ENCODE assay signal across 25 cellular contexts in genomic region chr13:48393030-48393697, GRCh38.
"Had no signal": no experiment of that assay in that cellular context is flagged by ENCODE, and none has a peak within 500 bp of the region (broad histone marks: within the 10 kb centered on the region; RNA-seq: fewer than 3 reads in every experiment).

No MANE protein-coding gene starts in this region.

- H3K4me1 ChIP-seq: parathyroid adenoma had no signal

- H3K4me3 Mint-ChIP-seq: naive thymus-derived CD4-positive, alpha-beta T cell; nephron; neural crest cell; stimulated activated effector memory CD8-positive, alpha-beta T cell treated with anti-CD3 and anti-CD28 coated beads, Interleukin-12 subunit alpha, Interleukin-12 subunit beta, amount 100 ng/mL, for 72 hours; stimulated activated naive CD8-positive, alpha-beta T cell treated with anti-CD3 and anti-CD28 coated beads, Interleukin-15, Interleukin-2, amounts not matched to agents 100 ng/mL and 50 ng/mL, for 24 hours; type B pancreatic cell had no signal

- FAIRE-seq: small intestine had no signal

- H3K27me3 ChIP-seq: hepatocyte, right atrium auricular region, sigmoid colon, spleen, suprapubic skin, tibial artery, uterus had no signal

- H3K36me3 ChIP-seq: uterus had no signal

- H3K27ac Mint-ChIP-seq: nephron; progenitor cell of endocrine pancreas; stimulated activated effector memory CD8-positive, alpha-beta T cell treated with anti-CD3 and anti-CD28 coated beads, Interleukin-12 subunit alpha, Interleukin-12 subunit beta, amount 100 ng/mL, for 72 hours; stimulated activated naive CD8-positive, alpha-beta T cell treated with anti-CD3 and anti-CD28 coated beads, Interleukin-15, Interleukin-2, amounts not matched to agents 100 ng/mL and 50 ng/mL, for 24 hours; type B pancreatic cell had no signal

- ATAC-seq: mucosa of descending colon; naive thymus-derived CD4-positive, alpha-beta T cell; stimulated activated effector memory CD8-positive, alpha-beta T cell treated with anti-CD3 and anti-CD28 coated beads, Interleukin-12 subunit alpha, Interleukin-12 subunit beta, amount 100 ng/mL, for 72 hours had no signal

- H3K9ac ChIP-seq: parathyroid adenoma had no signal

- H2AFZ ChIP-seq: hepatocyte, parathyroid adenoma had no signal

- H3K9me3 ChIP-seq: suprapubic skin had no signal

- H3K4me2 ChIP-seq: hepatocyte had no signal

- DNase-seq: islet precursor cell; left ventricle myocardium inferior; midbrain; mucosa of descending colon; naive thymus-derived CD4-positive, alpha-beta T cell; occipital lobe; sigmoid colon; small intestine; spleen; stimulated activated CD4-positive, alpha-beta T cell treated with anti-CD3 and anti-CD28 coated beads, Interleukin-4, amount 100 ng/mL, for 24 hours; stimulated activated naive CD4-positive, alpha-beta T cell; tibial artery; uterus had no signal

- H3K27ac ChIP-seq: hepatocyte, left ventricle myocardium inferior, parathyroid adenoma, right atrium auricular region, sigmoid colon, spleen, suprapubic skin, thoracic aorta, tibial artery, uterus had no signal

- H3K4me3 ChIP-seq: hepatocyte, left ventricle myocardium inferior, lung, mucosa of descending colon, right atrium auricular region, sigmoid colon, spleen, suprapubic skin, thoracic aorta, tibial artery, uterus had no signal

- H3K27me3 Mint-ChIP-seq: naive thymus-derived CD4-positive, alpha-beta T cell; progenitor cell of endocrine pancreas; stimulated activated naive CD8-positive, alpha-beta T cell treated with anti-CD3 and anti-CD28 coated beads, Interleukin-15, Interleukin-2, amounts not matched to agents 100 ng/mL and 50 ng/mL, for 24 hours; type B pancreatic cell had no signal

- H3K79me2 ChIP-seq: hepatocyte, parathyroid adenoma had no signal
